Comparison of ENCODE assay signal across 1 cellular context in genomic region chr19:4815426-4816387, GRCh38.
TF ChIP-seq lines count a peak whose summit lies in the region.

No MANE protein-coding gene starts in this region.

TF ChIP-seq in HepG2, 621 proteins besides CTCF, POLR2A, EP300 and RAD21 (continued from another document and continues in another):
- TF ChIP-seq PAF1 (CRISPR knock-in tag; IDR thresholded peaks at IDR 0.05) (peak; percentile 88), HNF1B (CRISPR knock-in tag; IDR thresholded peaks at IDR 0.05) (peak; percentile 73; the same call in 1 of the 2 replicates), KDM3A (CRISPR knock-in tag; IDR thresholded peaks at IDR 0.05; ENCODE audit: low read depth) (no peak), TBX2 (CRISPR knock-in tag; IDR thresholded peaks at IDR 0.05; ENCODE audit: borderline replicate concordance) (0 out of 2 replicates have a peak, but pooled peaks have one; percentile 34), ZNF552 (CRISPR knock-in tag; IDR thresholded peaks at IDR 0.05; ENCODE audit: borderline replicate concordance) (no peak), TIGD3 (CRISPR knock-in tag; IDR thresholded peaks at IDR 0.05; ENCODE audit: borderline replicate concordance) (no peak), MAX (IDR thresholded peaks at IDR 0.05) (peak; percentile 97), MTF1 (CRISPR knock-in tag; IDR thresholded peaks at IDR 0.05) (no peak), ZNF33B (CRISPR knock-in tag; IDR thresholded peaks at IDR 0.05) (no peak), ZFP91 (CRISPR knock-in tag; IDR thresholded peaks at IDR 0.05; ENCODE audit: borderline replicate concordance) (no peak), ZSCAN22 (CRISPR knock-in tag; IDR thresholded peaks at IDR 0.05) (no peak), HES4 (CRISPR knock-in tag; IDR thresholded peaks at IDR 0.05; ENCODE audit: borderline replicate concordance) (no peak), ZSCAN30 (CRISPR knock-in tag; IDR thresholded peaks at IDR 0.05) (no peak), NR2C2 (CRISPR knock-in tag; IDR thresholded peaks at IDR 0.05; ENCODE audit: borderline replicate concordance) (peak; percentile 87), HMG20B (CRISPR knock-in tag; conservative IDR thresholded peaks at IDR 0.05) (no peak), ZNF772 (CRISPR knock-in tag; IDR thresholded peaks at IDR 0.05) (no peak), ZNF296 (CRISPR knock-in tag; conservative IDR thresholded peaks at IDR 0.05) (no peak), ATAD3A (CRISPR knock-in tag; IDR thresholded peaks at IDR 0.05) (no peak), NFATC3 (CRISPR knock-in tag; IDR thresholded peaks at IDR 0.05) (0 out of 2 replicates have a peak, but pooled peaks have one; percentile 43), TFDP1 (CRISPR knock-in tag; IDR thresholded peaks at IDR 0.05; ENCODE audit: borderline replicate concordance) (peak; percentile 95; the same call in 1 of the 2 replicates), ZNF510 (CRISPR knock-in tag; IDR thresholded peaks at IDR 0.05; ENCODE audit: low read depth) (peak; percentile 66; the same call in 1 of the 2 replicates), ZBTB8A (CRISPR knock-in tag; IDR thresholded peaks at IDR 0.05; ENCODE audit: borderline replicate concordance, low read depth) (no peak), RCOR2 (CRISPR knock-in tag; IDR thresholded peaks at IDR 0.05) (0 out of 2 replicates have a peak, but pooled peaks have one; percentile 26), TBP (CRISPR knock-in tag; IDR thresholded peaks at IDR 0.05) (no peak), CBX1 (IDR thresholded peaks at IDR 0.05; ENCODE audit: low read depth) (no peak), ZNF670 (CRISPR knock-in tag; IDR thresholded peaks at IDR 0.05; ENCODE audit: borderline replicate concordance) (0 out of 2 replicates have a peak, but pooled peaks have one; percentile 29), MXI1 (IDR thresholded peaks at IDR 0.05; ENCODE audit: borderline replicate concordance, low read depth, low read length) (peak; percentile 97), ZNF264 (CRISPR knock-in tag; IDR thresholded peaks at IDR 0.05) (no peak), TEAD3 (CRISPR knock-in tag; optimal IDR thresholded peaks at IDR 0.05; ENCODE audit: borderline replicate concordance) (peak; percentile 47), PRMT3 (CRISPR knock-in tag; IDR thresholded peaks at IDR 0.05; ENCODE audit: borderline replicate concordance, low read depth) (no peak), SMAD9 (CRISPR knock-in tag; IDR thresholded peaks at IDR 0.05) (no peak), ARNTL (CRISPR knock-in tag; IDR thresholded peaks at IDR 0.05) (0 out of 2 replicates have a peak, but pooled peaks have one; percentile 45), TBL1XR1 (IDR thresholded peaks at IDR 0.05; ENCODE audit: borderline replicate concordance, low read length, partially characterized antibody) (no peak), ZNF605 (CRISPR knock-in tag; IDR thresholded peaks at IDR 0.05) (no peak), ZNF382 (CRISPR knock-in tag; IDR thresholded peaks at IDR 0.05; ENCODE audit: borderline replicate concordance) (no peak), NRL (CRISPR knock-in tag; IDR thresholded peaks at IDR 0.05; ENCODE audit: borderline replicate concordance) (no peak), ZNF614 (CRISPR knock-in tag; IDR thresholded peaks at IDR 0.05; ENCODE audit: borderline replicate concordance) (0 out of 2 replicates have a peak, but pooled peaks have one; percentile 16), DRAP1 (CRISPR knock-in tag; IDR thresholded peaks at IDR 0.05) (0 out of 2 replicates have a peak, but pooled peaks have one; percentile 19), RBFOX2 (IDR thresholded peaks at IDR 0.05; ENCODE audit: low read depth, low read length) (peak; percentile 51), ELF3 (CRISPR knock-in tag; IDR thresholded peaks at IDR 0.05) (peak; percentile 90), ZNF580 (CRISPR knock-in tag; IDR thresholded peaks at IDR 0.05; ENCODE audit: borderline replicate concordance, low read depth) (peak; percentile 22; the same call in 1 of the 2 replicates), CREB1 (IDR thresholded peaks at IDR 0.05) (no peak), CREB1 (CRISPR knock-in tag; IDR thresholded peaks at IDR 0.05) (peak; percentile 77), ZNF367 (CRISPR knock-in tag; IDR thresholded peaks at IDR 0.05; ENCODE audit: borderline replicate concordance) (no peak), SUZ12 (IDR thresholded peaks at IDR 0.05; ENCODE audit: low read depth, low read length) (peak; percentile 74), NR2F2 (IDR thresholded peaks at IDR 0.05; ENCODE audit: borderline replicate concordance, low read depth) (no peak), NR0B2 (CRISPR knock-in tag; IDR thresholded peaks at IDR 0.05) (no peak), ZNF766 (CRISPR knock-in tag; IDR thresholded peaks at IDR 0.05; ENCODE audit: borderline replicate concordance) (0 out of 2 replicates have a peak, but pooled peaks have one; percentile 37), GATA4 (IDR thresholded peaks at IDR 0.05; ENCODE audit: borderline replicate concordance, low read depth) (no peak), HNRNPUL1 (IDR thresholded peaks at IDR 0.05; ENCODE audit: low read depth, low read length) (no peak), ELF1 (CRISPR knock-in tag; IDR thresholded peaks at IDR 0.05) (peak; percentile 97)
- TF ChIP-seq, protein P1, sequence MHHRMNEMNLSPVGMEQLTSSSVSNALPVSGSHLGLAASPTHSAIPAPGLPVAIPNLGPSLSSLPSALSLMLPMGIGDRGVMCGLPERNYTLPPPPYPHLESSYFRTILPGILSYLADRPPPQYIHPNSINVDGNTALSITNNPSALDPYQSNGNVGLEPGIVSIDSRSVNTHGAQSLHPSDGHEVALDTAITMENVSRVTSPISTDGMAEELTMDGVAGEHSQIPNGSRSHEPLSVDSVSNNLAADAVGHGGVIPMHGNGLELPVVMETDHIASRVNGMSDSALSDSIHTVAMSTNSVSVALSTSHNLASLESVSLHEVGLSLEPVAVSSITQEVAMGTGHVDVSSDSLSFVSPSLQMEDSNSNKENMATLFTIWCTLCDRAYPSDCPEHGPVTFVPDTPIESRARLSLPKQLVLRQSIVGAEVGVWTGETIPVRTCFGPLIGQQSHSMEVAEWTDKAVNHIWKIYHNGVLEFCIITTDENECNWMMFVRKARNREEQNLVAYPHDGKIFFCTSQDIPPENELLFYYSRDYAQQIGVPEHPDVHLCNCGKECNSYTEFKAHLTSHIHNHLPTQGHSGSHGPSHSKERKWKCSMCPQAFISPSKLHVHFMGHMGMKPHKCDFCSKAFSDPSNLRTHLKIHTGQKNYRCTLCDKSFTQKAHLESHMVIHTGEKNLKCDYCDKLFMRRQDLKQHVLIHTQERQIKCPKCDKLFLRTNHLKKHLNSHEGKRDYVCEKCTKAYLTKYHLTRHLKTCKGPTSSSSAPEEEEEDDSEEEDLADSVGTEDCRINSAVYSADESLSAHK (CRISPR knock-in tag; IDR thresholded peaks at IDR 0.05; ENCODE audit: borderline replicate concordance): no peak
- TF ChIP-seq, protein P2, sequence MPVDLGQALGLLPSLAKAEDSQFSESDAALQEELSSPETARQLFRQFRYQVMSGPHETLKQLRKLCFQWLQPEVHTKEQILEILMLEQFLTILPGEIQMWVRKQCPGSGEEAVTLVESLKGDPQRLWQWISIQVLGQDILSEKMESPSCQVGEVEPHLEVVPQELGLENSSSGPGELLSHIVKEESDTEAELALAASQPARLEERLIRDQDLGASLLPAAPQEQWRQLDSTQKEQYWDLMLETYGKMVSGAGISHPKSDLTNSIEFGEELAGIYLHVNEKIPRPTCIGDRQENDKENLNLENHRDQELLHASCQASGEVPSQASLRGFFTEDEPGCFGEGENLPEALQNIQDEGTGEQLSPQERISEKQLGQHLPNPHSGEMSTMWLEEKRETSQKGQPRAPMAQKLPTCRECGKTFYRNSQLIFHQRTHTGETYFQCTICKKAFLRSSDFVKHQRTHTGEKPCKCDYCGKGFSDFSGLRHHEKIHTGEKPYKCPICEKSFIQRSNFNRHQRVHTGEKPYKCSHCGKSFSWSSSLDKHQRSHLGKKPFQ (CRISPR knock-in tag; IDR thresholded peaks at IDR 0.05; ENCODE audit: insufficient replicate concordance): no peak
- TF ChIP-seq, protein P3, sequence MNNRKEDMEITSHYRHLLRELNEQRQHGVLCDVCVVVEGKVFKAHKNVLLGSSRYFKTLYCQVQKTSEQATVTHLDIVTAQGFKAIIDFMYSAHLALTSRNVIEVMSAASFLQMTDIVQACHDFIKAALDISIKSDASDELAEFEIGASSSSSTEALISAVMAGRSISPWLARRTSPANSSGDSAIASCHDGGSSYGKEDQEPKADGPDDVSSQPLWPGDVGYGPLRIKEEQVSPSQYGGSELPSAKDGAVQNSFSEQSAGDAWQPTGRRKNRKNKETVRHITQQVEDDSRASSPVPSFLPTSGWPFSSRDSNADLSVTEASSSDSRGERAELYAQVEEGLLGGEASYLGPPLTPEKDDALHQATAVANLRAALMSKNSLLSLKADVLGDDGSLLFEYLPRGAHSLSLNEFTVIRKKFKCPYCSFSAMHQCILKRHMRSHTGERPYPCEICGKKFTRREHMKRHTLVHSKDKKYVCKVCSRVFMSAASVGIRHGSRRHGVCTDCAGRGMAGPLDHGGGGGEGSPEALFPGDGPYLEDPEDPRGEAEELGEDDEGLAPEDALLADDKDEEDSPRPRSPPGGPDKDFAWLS (CRISPR knock-in tag; IDR thresholded peaks at IDR 0.05; ENCODE audit: borderline replicate concordance): no peak
- TF ChIP-seq, protein P4, sequence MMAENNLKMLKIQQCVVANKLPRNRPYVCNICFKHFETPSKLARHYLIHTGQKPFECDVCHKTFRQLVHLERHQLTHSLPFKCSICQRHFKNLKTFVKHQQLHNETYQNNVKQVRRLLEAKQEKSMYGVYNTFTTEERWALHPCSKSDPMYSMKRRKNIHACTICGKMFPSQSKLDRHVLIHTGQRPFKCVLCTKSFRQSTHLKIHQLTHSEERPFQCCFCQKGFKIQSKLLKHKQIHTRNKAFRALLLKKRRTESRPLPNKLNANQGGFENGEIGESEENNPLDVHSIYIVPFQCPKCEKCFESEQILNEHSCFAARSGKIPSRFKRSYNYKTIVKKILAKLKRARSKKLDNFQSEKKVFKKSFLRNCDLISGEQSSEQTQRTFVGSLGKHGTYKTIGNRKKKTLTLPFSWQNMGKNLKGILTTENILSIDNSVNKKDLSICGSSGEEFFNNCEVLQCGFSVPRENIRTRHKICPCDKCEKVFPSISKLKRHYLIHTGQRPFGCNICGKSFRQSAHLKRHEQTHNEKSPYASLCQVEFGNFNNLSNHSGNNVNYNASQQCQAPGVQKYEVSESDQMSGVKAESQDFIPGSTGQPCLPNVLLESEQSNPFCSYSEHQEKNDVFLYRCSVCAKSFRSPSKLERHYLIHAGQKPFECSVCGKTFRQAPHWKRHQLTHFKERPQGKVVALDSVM (CRISPR knock-in tag; IDR thresholded peaks at IDR 0.05): peak; percentile 85
